Comparison of ENCODE assay signal across 25 cellular contexts in genomic region chr19:53294786-53295441, GRCh38. TPM values are rescaled to one million over a fixed set of nuclear protein-coding genes. Genes with fewer than 3 reads are reported as not detected.
DNase-seq lines count a peak whose midpoint lies in the region; ATAC-seq, FAIRE-seq and TF ChIP-seq lines count a peak whose summit lies in the region.
"Had no signal": no experiment of that assay in that cellular context is flagged by ENCODE, and none has a peak within 500 bp of the region (broad histone marks: within the 10 kb centered on the region; RNA-seq: fewer than 3 reads in every experiment).

No MANE protein-coding gene starts in this region.

- H3K27me3 ChIP-seq in GM12878 (replicated peaks in 1 of 2; ENCODE audit: control insufficient read depth in 2 of 2, insufficient read depth in 2 of 2, low read length in 1 of 2) (no peaks in the 10 kb centered on the region), colonic mucosa (no peaks in the 10 kb centered on the region)
- H3K27me3 ChIP-seq: tibial artery had no signal

- in situ Hi-C loops in GM12878 (cut with MboI) = no loop called here

- CTCF ChIA-PET in GM12878 (lab: Yijun Ruan, JAX) = interaction anchor here (1.6 kb wide), 1 partner anchor 10 kb away, joined by 4 read pairs; no protein-coding TSS in a partner anchor

- no peaks in the 10 kb centered on the region for H3K27me3 Mint-ChIP-seq in HFFc6 (ENCODE audit: insufficient read depth)
- H3K27me3 Mint-ChIP-seq: activated CD4-positive, alpha-beta memory T cell treated with anti-CD3 and anti-CD28 coated beads, Interleukin-2, amount 10 ng/mL, durations not matched to agents 7 days and 5 days; activated T-cell treated with anti-CD3 and anti-CD28 coated beads, Interleukin-2, amount 50 U/mL, for 24 hours had no signal

- SMC1A ChIA-PET in GM12878 (lab: Charles Lee; ENCODE audit: uncharacterized antibody, unreplicated experiment) = no interaction called here

- ATAC-seq in GM12878 = no peak
- no peak for ATAC-seq in HG03432 (IDR thresholded peaks at IDR 0.05; ENCODE audit: unreplicated experiment)
- ATAC-seq: stimulated activated naive B cell treated with anti-CD40 and anti-IgM and Interleukin-4, amounts not matched to agents 10 μg/mL and 1 μg/mL and 100 μg/mL, for 72 hours had no signal

- RAD21 ChIA-PET in GM12878 (lab: Charles Lee; ENCODE audit: unreplicated experiment) = no interaction called here

- peaks cover 18% of the 10 kb centered on the region; the same call in 1 of the 2 replicates for H3K36me3 Mint-ChIP-seq in HFFc6 (ENCODE audit: low read depth)

- no peak overlapping the region for H3K4me2 ChIP-seq in GM12878 (ENCODE audit: control insufficient read depth, insufficient read depth)
- H3K4me2 ChIP-seq: SK-N-SH had no signal

- H3K27ac ChIP-seq in GM12878 (ENCODE audit: control insufficient read depth, insufficient read depth) = no peak overlapping the region
- peak overlapping the region; percentile 46 for H3K27ac ChIP-seq in mesodermal cell (ENCODE audit: low read depth, low read length, severe bottlenecking)
- no peak overlapping the region for H3K27ac ChIP-seq in colonic mucosa
- H3K27ac ChIP-seq: esophagus squamous epithelium, prostate gland, tibial artery had no signal

- DNase-seq in HFFc6 (no peak), GM12878 (ENCODE audit: low read depth, low spot score) (no peak), colonic mucosa (no peak), superior temporal gyrus (ENCODE audit: extremely low spot score) (no peak)
- DNase-seq: activated CD4-positive, alpha-beta memory T cell treated with anti-CD3 and anti-CD28 coated beads, Interleukin-2, amount 10 ng/mL, durations not matched to agents 7 days and 5 days; activated CD4-positive, CD25-positive, alpha-beta regulatory T cell; activated naive CD4-positive, alpha-beta T cell treated with Interleukin-2 at 50 U/mL for 16 hours; activated T-cell treated with anti-CD3 and anti-CD28 coated beads, Interleukin-2, amount 50 U/mL, for 24 hours; AML-193; effector memory CD4-positive, alpha-beta T cell; esophagus squamous epithelium; KG1; NCI-H2029; NCI-H510A; RPMI8226; SK-N-SH; stimulated activated CD4-positive, alpha-beta T cell treated with anti-CD3 and anti-CD28 coated beads, Interleukin-1b, Interleukin-23, amount 100 ng/mL, for 48 hours; stimulated activated naive B cell treated with anti-CD40 and anti-IgM and Interleukin-4, amounts not matched to agents 10 μg/mL and 1 μg/mL and 100 μg/mL, for 72 hours; tibial artery had no signal

- 29% methylated on average over 7 of the region's 7 CpGs for WGBS in GM12878 (ENCODE audit: insufficient coverage, insufficient replicate concordance, low lambda C conversion rate, missing lambda C conversion rate)
- 73 to 88% methylated on average over 4 to 5 of the region's 7 CpGs for WGBS in mesodermal cell (ENCODE audit: insufficient coverage in 2 of 2), 2 experiments

- intact Hi-C loops in GM12878 (cut with micrococcal nuclease; ENCODE audit: unreplicated experiment) (no loop called here), colonic mucosa (cut with DNase I) (no loop called here)

- no peaks in the 10 kb centered on the region for H3K4me1 Mint-ChIP-seq in HFFc6 (ENCODE audit: low read depth)
- H3K4me1 Mint-ChIP-seq: activated CD4-positive, alpha-beta memory T cell treated with anti-CD3 and anti-CD28 coated beads, Interleukin-2, amount 10 ng/mL, durations not matched to agents 7 days and 5 days; neural crest cell; stimulated activated naive B cell treated with anti-CD40 and anti-IgM and Interleukin-4, amounts not matched to agents 10 μg/mL and 1 μg/mL and 100 μg/mL, for 72 hours had no signal

- H3K36me3 ChIP-seq in GM12878 (ENCODE audit: control insufficient read depth in 2 of 2, insufficient read depth in 2 of 2, low read length in 1 of 2) (no peaks in the 10 kb centered on the region), mesodermal cell (ENCODE audit: control insufficient read depth, insufficient read depth, low read length) (no peaks in the 10 kb centered on the region), colonic mucosa (no peaks in the 10 kb centered on the region)
- H3K36me3 ChIP-seq: esophagus squamous epithelium, prostate gland, tibial artery had no signal

- H3K9ac ChIP-seq in GM12878 (ENCODE audit: control insufficient read depth, insufficient read depth, low read length) = no peak overlapping the region
- H3K9ac ChIP-seq in colonic mucosa (ENCODE audit: low read depth in 2 of 2, low read length in 2 of 2) = no peak overlapping the region
- H3K9ac ChIP-seq: SK-N-SH had no signal

- no peaks in the 10 kb centered on the region for H3K79me2 ChIP-seq in GM12878 (ENCODE audit: control insufficient read depth, insufficient read depth, low read length)

- H3K9me3 ChIP-seq in GM12878 (replicated peaks; ENCODE audit: control insufficient read depth, insufficient read depth, low read length) (peaks cover 4% of the 10 kb centered on the region; the same call in 2 of the 3 replicates), mesodermal cell (ENCODE audit: control insufficient read depth, low read length) (peaks cover 55% of the 10 kb centered on the region), colonic mucosa (no peaks in the 10 kb centered on the region)
- H3K9me3 ChIP-seq: prostate gland had no signal

- peak overlapping the region; percentile 33; the same call in 1 of the 2 replicates for H3K27ac Mint-ChIP-seq in HFFc6
- H3K27ac Mint-ChIP-seq: activated CD4-positive, alpha-beta memory T cell treated with anti-CD3 and anti-CD28 coated beads, Interleukin-2, amount 10 ng/mL, durations not matched to agents 7 days and 5 days; activated T-cell treated with anti-CD3 and anti-CD28 coated beads, Interleukin-2, amount 50 U/mL, for 24 hours; stimulated activated naive B cell treated with anti-CD40 and anti-IgM and Interleukin-4, amounts not matched to agents 10 μg/mL and 1 μg/mL and 100 μg/mL, for 72 hours had no signal

- no peaks in the 10 kb centered on the region for H4K20me1 ChIP-seq in GM12878 (ENCODE audit: control insufficient read depth, insufficient read depth)

- TF ChIP-seq CTCF in HFFc6 (IDR thresholded peaks at IDR 0.05) (no peak), GM12878 (IDR thresholded peaks at IDR 0.05 in 2 of 3, conservative IDR thresholded peaks at IDR 0.05 in 1 of 3; ENCODE audit: control insufficient read depth in 2 of 3, extremely low read depth in 1 of 3, insufficient read depth in 1 of 3, low read depth in 3 of 3, low read length in 3 of 3) (no peak), colonic mucosa (IDR thresholded peaks at IDR 0.05) (no peak)

- no TSS peak for BruUV-seq in GM12878 (replicated peaks; lab: Mats Ljungman, UMichigan)

- TF ChIP-seq POLR2A in GM12878 (IDR thresholded peaks at IDR 0.05; ENCODE audit: low read depth, low read length) = no peak

- no peak overlapping the region for H2AFZ ChIP-seq in GM12878 (ENCODE audit: control insufficient read depth, low read depth, low read length)

- H3K4me3 Mint-ChIP-seq in HFFc6 = no peak overlapping the region
- H3K4me3 Mint-ChIP-seq: activated CD4-positive, alpha-beta memory T cell treated with anti-CD3 and anti-CD28 coated beads, Interleukin-2, amount 10 ng/mL, durations not matched to agents 7 days and 5 days; activated T-cell treated with anti-CD3 and anti-CD28 coated beads, Interleukin-2, amount 50 U/mL, for 24 hours; neural crest cell; stimulated activated naive B cell treated with anti-CD40 and anti-IgM and Interleukin-4, amounts not matched to agents 10 μg/mL and 1 μg/mL and 100 μg/mL, for 72 hours had no signal

- POLR2A ChIA-PET in GM12878 (lab: Charles Lee) = no interaction called here

- H3K4me1 ChIP-seq in GM12878 (ENCODE audit: control insufficient read depth, insufficient read depth, low read length) (no peaks in the 10 kb centered on the region), mesodermal cell (ENCODE audit: control insufficient read depth, insufficient read depth, low read length, poor library complexity, severe bottlenecking) (no peaks in the 10 kb centered on the region), colonic mucosa (no peaks in the 10 kb centered on the region)
- H3K4me1 ChIP-seq: esophagus squamous epithelium, prostate gland, tibial artery had no signal

- TF ChIP-seq EP300 in GM12878 (IDR thresholded peaks at IDR 0.05; ENCODE audit: borderline replicate concordance in 1 of 2, control insufficient read depth in 1 of 2, low read depth in 2 of 2, low read length in 2 of 2) = no peak

- TF ChIP-seq RAD21 in GM12878 (IDR thresholded peaks at IDR 0.05; ENCODE audit: insufficient read depth, low read depth, low read length) = no peak

- H3K9me3 Mint-ChIP-seq in HFFc6 = peaks cover 69% of the 10 kb centered on the region

- H3K4me3 ChIP-seq in GM12878 (no peak overlapping the region), mesodermal cell (ENCODE audit: extremely low read depth, insufficient read depth, low read length, poor library complexity, severe bottlenecking) (no peak overlapping the region), colonic mucosa (no peak overlapping the region)
- H3K4me3 ChIP-seq: esophagus squamous epithelium, prostate gland, tibial artery had no signal

- peak; percentile 3 for FAIRE-seq in G401.6 (lab: Jason Lieb, UNC)
- FAIRE-seq in GM12878 (lab: Jason Lieb, UNC) = no peak

RNA-seq across cellular contexts. Expression of gene VN1R4, which starts 27.4 kb away (rescaled TPM):
- not detected for total RNA-seq in HFFc6 (2021; fragmentation: NEBNext Ultra II Directional; extraction: Animal tissue kit (Norgen Biotek cat#: 25700))
- not detected in 2 replicates for total RNA-seq in GM12878 (2013; cell fraction: nucleolus; rRNA removed)
- total RNA-seq in GM12878 (2014; rRNA removed) (not detected in 2 replicates), GM12878 (2014; rRNA removed; fragmentation: Illumina TruSeq; extraction: Trizol) (not detected in 2 replicates), GM12878 (2021) (not detected in 2 replicates), colonic mucosa (not detected)
- not detected for polyA plus RNA-seq in GM12878 (2011; ENCODE audit: low read depth)
- polyA plus RNA-seq in GM12878 (2011; rRNA removed) (not detected in 2 replicates), GM12878 (2014; fragmentation: Illumina TruSeq; extraction: Trizol) (not detected in 2 replicates), GM12878 (2014; fragmentation: Nextera tagmentation; extraction: Ambion mirVana) (not detected), GM12878 (2014; rRNA removed) (not detected in 2 replicates), GM12878 (2016; fragmentation: Nextera tagmentation; extraction: Ambion mirVana) (not detected)
- not detected in 2 replicates for polyA plus RNA-seq in GM12878 (2011; cell fraction: cytosol; rRNA removed)
- polyA plus RNA-seq in GM12878 (2011; cell fraction: nucleus; rRNA removed) = not detected in 2 replicates
- polyA plus RNA-seq in GM12878 (2012) = not detected in 2 replicates
- not detected in 2 replicates for polyA minus RNA-seq in GM12878 (2011; rRNA and poly(A)+ RNA removed)
- not detected in 2 replicates for polyA minus RNA-seq in GM12878 (2011; cell fraction: cytosol; rRNA and poly(A)+ RNA removed)
- not detected in 2 replicates for polyA minus RNA-seq in GM12878 (2011; cell fraction: nucleus; rRNA and poly(A)+ RNA removed)
- not detected for polyA plus RNA-seq in mesodermal cell (2013, experiment 1 of 2)
- polyA plus RNA-seq in mesodermal cell (2013, experiment 2 of 2) = not detected
- total RNA-seq: activated CD4-positive, alpha-beta memory T cell treated with anti-CD3 and anti-CD28 coated beads, Interleukin-2, amount 10 ng/mL, durations not matched to agents 7 days and 5 days; chondrocyte; esophagus squamous epithelium; neural crest cell; prostate gland had no signal
- polyA plus RNA-seq: SK-N-SH had no signal

RNA-seq across cellular contexts. Expression of gene VN1R2, which starts 36.8 kb away (rescaled TPM):
- total RNA-seq in HFFc6 (2021; fragmentation: NEBNext Ultra II Directional; extraction: Animal tissue kit (Norgen Biotek cat#: 25700)) = not detected
- total RNA-seq in GM12878 (2013; cell fraction: nucleolus; rRNA removed) = not detected in 2 replicates
- total RNA-seq in GM12878 (2014; rRNA removed) (not detected in 2 replicates), GM12878 (2014; rRNA removed; fragmentation: Illumina TruSeq; extraction: Trizol) (not detected in 2 replicates), GM12878 (2021) (not detected in 2 replicates), colonic mucosa (not detected)
- polyA plus RNA-seq in GM12878 (2011; ENCODE audit: low read depth) = not detected
- polyA plus RNA-seq in GM12878 (2011; rRNA removed) (not detected in 2 replicates), GM12878 (2014; fragmentation: Illumina TruSeq; extraction: Trizol) (not detected in 2 replicates), GM12878 (2014; fragmentation: Nextera tagmentation; extraction: Ambion mirVana) (not detected), GM12878 (2014; rRNA removed) (not detected in 2 replicates), GM12878 (2016; fragmentation: Nextera tagmentation; extraction: Ambion mirVana) (not detected)
- polyA plus RNA-seq in GM12878 (2011; cell fraction: cytosol; rRNA removed) = not detected in 2 replicates
- not detected in 2 replicates for polyA plus RNA-seq in GM12878 (2011; cell fraction: nucleus; rRNA removed)
- not detected in 2 replicates for polyA plus RNA-seq in GM12878 (2012)
- polyA minus RNA-seq in GM12878 (2011; rRNA and poly(A)+ RNA removed) = not detected in 2 replicates
- polyA minus RNA-seq in GM12878 (2011; cell fraction: cytosol; rRNA and poly(A)+ RNA removed) = not detected in 2 replicates
- not detected in 2 replicates for polyA minus RNA-seq in GM12878 (2011; cell fraction: nucleus; rRNA and poly(A)+ RNA removed)
- not detected for polyA plus RNA-seq in mesodermal cell (2013, experiment 1 of 2)
- polyA plus RNA-seq in mesodermal cell (2013, experiment 2 of 2) = not detected
- total RNA-seq: activated CD4-positive, alpha-beta memory T cell treated with anti-CD3 and anti-CD28 coated beads, Interleukin-2, amount 10 ng/mL, durations not matched to agents 7 days and 5 days; chondrocyte; esophagus squamous epithelium; neural crest cell had no signal
- polyA plus RNA-seq: SK-N-SH had no signal

RNA-seq across cellular contexts. Expression of gene ZNF845, which starts 38.6 kb away (rescaled TPM):
- 1 to 10 TPM; 4.0 to 4.5 (median 4.2) TPM for total RNA-seq in HFFc6 (2021; fragmentation: NEBNext Ultra II Directional; extraction: Animal tissue kit (Norgen Biotek cat#: 25700))
- 34.7 and 36.6 TPM in 2 replicates for total RNA-seq in GM12878 (2013; cell fraction: nucleolus; rRNA removed)
- total RNA-seq in GM12878 (2014; rRNA removed) (4.1 and 5.2 TPM in 2 replicates), GM12878 (2014; rRNA removed; fragmentation: Illumina TruSeq; extraction: Trizol) (7.6 and 8.2 TPM in 2 replicates), GM12878 (2021) (3.6 and 4.2 TPM in 2 replicates), colonic mucosa (1 to 10 TPM; 7.7 to 7.9 TPM)
- 2.3 TPM for polyA plus RNA-seq in GM12878 (2011; ENCODE audit: low read depth)
- polyA plus RNA-seq in GM12878 (2011; rRNA removed) (6.0 and 10.7 TPM in 2 replicates), GM12878 (2014; fragmentation: Illumina TruSeq; extraction: Trizol) (4.2 and 4.3 TPM in 2 replicates), GM12878 (2014; fragmentation: Nextera tagmentation; extraction: Ambion mirVana) (under 1 TPM; 0.58 to 0.66 TPM), GM12878 (2014; rRNA removed) (1.6 and 2.3 TPM in 2 replicates), GM12878 (2016; fragmentation: Nextera tagmentation; extraction: Ambion mirVana) (1 to 10 TPM; 3.7 to 4.1 TPM)
- 1.6 and 2.0 TPM in 2 replicates for polyA plus RNA-seq in GM12878 (2011; cell fraction: cytosol; rRNA removed)
- polyA plus RNA-seq in GM12878 (2011; cell fraction: nucleus; rRNA removed) = 6.4 and 6.9 TPM in 2 replicates
- 3.2 and 3.7 TPM in 2 replicates for polyA plus RNA-seq in GM12878 (2012)
- 9.5 and 19.6 TPM in 2 replicates for polyA minus RNA-seq in GM12878 (2011; rRNA and poly(A)+ RNA removed)
- 4.7 and 5.4 TPM in 2 replicates for polyA minus RNA-seq in GM12878 (2011; cell fraction: cytosol; rRNA and poly(A)+ RNA removed)
- 5.7 and 7.7 TPM in 2 replicates for polyA minus RNA-seq in GM12878 (2011; cell fraction: nucleus; rRNA and poly(A)+ RNA removed)
- 6.7 TPM for polyA plus RNA-seq in mesodermal cell (2013, experiment 1 of 2)
- polyA plus RNA-seq in mesodermal cell (2013, experiment 2 of 2) = 7.6 TPM

RNA-seq across cellular contexts. Expression of gene ZNF677, which starts 40.2 kb away (rescaled TPM):
- total RNA-seq in HFFc6 (2021; fragmentation: NEBNext Ultra II Directional; extraction: Animal tissue kit (Norgen Biotek cat#: 25700)) = 10 to 100 TPM in 4 of 6 experiments, 1 to 10 TPM in 2; 7.6 to 17.1 (median 14.9) TPM
- total RNA-seq in GM12878 (2013; cell fraction: nucleolus; rRNA removed) = not detected in 2 replicates
- total RNA-seq in GM12878 (2014; rRNA removed) = 0.22 TPM in 1 of 2 replicates, not detected in the other
- total RNA-seq in GM12878 (2014; rRNA removed; fragmentation: Illumina TruSeq; extraction: Trizol) = not detected in 2 replicates
- total RNA-seq in GM12878 (2021) = not detected in 2 replicates
- 1.2 TPM for polyA plus RNA-seq in GM12878 (2011; ENCODE audit: low read depth)
- polyA plus RNA-seq in GM12878 (2011; rRNA removed) = not detected in 2 replicates
- not detected in 2 replicates for polyA plus RNA-seq in GM12878 (2011; cell fraction: cytosol; rRNA removed)
- not detected in 2 replicates for polyA plus RNA-seq in GM12878 (2011; cell fraction: nucleus; rRNA removed)
- 0.53 and 0.88 TPM in 2 replicates for polyA plus RNA-seq in GM12878 (2012)
- 0.24 and 0.93 TPM in 2 replicates for polyA plus RNA-seq in GM12878 (2014; fragmentation: Illumina TruSeq; extraction: Trizol)
- polyA plus RNA-seq in GM12878 (2014; fragmentation: Nextera tagmentation; extraction: Ambion mirVana) = under 1 TPM in 1 of 2 experiments, not detected in 1; 0.07 TPM
- polyA plus RNA-seq in GM12878 (2014; rRNA removed) = not detected in 2 replicates
- under 1 TPM; 0.09 to 0.68 TPM for polyA plus RNA-seq in GM12878 (2016; fragmentation: Nextera tagmentation; extraction: Ambion mirVana)
- not detected in 2 replicates for polyA minus RNA-seq in GM12878 (2011; rRNA and poly(A)+ RNA removed)
- not detected in 2 replicates for polyA minus RNA-seq in GM12878 (2011; cell fraction: cytosol; rRNA and poly(A)+ RNA removed)
- not detected in 2 replicates for polyA minus RNA-seq in GM12878 (2011; cell fraction: nucleus; rRNA and poly(A)+ RNA removed)
- polyA plus RNA-seq in mesodermal cell (2013, experiment 1 of 2) = 16.3 TPM
- 12.5 TPM for polyA plus RNA-seq in mesodermal cell (2013, experiment 2 of 2)
- total RNA-seq in colonic mucosa = 1 to 10 TPM; 5.8 to 7.1 TPM
